In the genomic region with DNA sequence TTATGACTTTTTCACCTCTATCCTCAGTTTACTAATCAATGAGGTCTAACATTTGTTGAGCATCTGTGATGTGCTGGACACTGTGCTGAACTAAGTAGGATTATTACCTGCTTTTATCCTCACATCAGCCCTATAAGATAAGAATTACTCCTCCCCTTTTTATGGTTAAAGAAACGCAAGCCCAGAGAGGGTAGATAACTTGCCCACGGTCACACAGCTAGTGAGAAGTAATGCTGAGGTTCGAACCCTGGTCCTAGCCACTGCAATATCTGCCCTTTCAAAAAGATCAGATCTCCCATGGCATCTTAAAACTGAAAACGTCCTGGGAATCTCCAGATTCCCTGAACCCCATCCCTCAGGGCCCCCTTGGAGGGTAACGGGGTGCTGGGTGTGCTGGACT, we compare ENCODE assay signal across 22 cellular contexts.
DNase-seq lines count a peak whose midpoint lies in the region; ATAC-seq, FAIRE-seq and TF ChIP-seq lines count a peak whose summit lies in the region.
"Had no signal": no experiment of that assay in that cellular context is flagged by ENCODE, and none has a peak within 500 bp of the region (broad histone marks: within the 10 kb centered on the region; RNA-seq: fewer than 3 reads in every experiment).

No MANE protein-coding gene starts in this region.

- no peaks in the 10 kb centered on the region for H3K9me3 Mint-ChIP-seq in activated CD4-positive, alpha-beta T cell treated with anti-CD3 and anti-CD28 coated beads, Interleukin-2, amount 10 ng/mL, durations not matched to agents 24 days and 14 days
- no peaks in the 10 kb centered on the region for H3K9me3 Mint-ChIP-seq in progenitor cell of endocrine pancreas (ENCODE audit: low read depth)
- H3K9me3 Mint-ChIP-seq: CD4-positive, CD25-positive, alpha-beta regulatory T cell had no signal

- no peak for FAIRE-seq in H1 (lab: Jason Lieb, UNC)
- FAIRE-seq: RCC 7860 had no signal

- no peak overlapping the region for H3K14ac ChIP-seq in H1 (ENCODE audit: insufficient read length)

- H3K56ac ChIP-seq in H1 (replicated peaks; ENCODE audit: insufficient read length, low read depth, low read length), result no peak overlapping the region

- H3K4me2 ChIP-seq in H1 (ENCODE audit: insufficient read depth in 1 of 2, low read depth in 2 of 2, low read length in 2 of 2), result no peak overlapping the region

- TF ChIP-seq EP300 in H1 (IDR thresholded peaks at IDR 0.05; ENCODE audit: borderline replicate concordance in 1 of 2, low read depth in 2 of 2, low read length in 2 of 2), result no peak

- TF ChIP-seq CTCF in HEK293 (tag by site-specific recombination; IDR thresholded peaks at IDR 0.05) (no peak), H1 (IDR thresholded peaks at IDR 0.05; ENCODE audit: control extremely low read depth in 1 of 3, insufficient read depth in 1 of 3, low read depth in 1 of 3, low read length in 3 of 3) (no peak), lower lobe of right lung (IDR thresholded peaks at IDR 0.05) (no peak), progenitor cell of endocrine pancreas (IDR thresholded peaks at IDR 0.05; ENCODE audit: unreplicated experiment) (no peak)

- no peak overlapping the region for H3K4ac ChIP-seq in H1 (replicated peaks; ENCODE audit: insufficient read length, low read depth, low read length)

- H3K4me1 Mint-ChIP-seq in activated CD4-positive, alpha-beta T cell treated with anti-CD3 and anti-CD28 coated beads, Interleukin-2, amount 10 ng/mL, durations not matched to agents 24 days and 14 days, result peaks cover 17% of the 10 kb centered on the region
- peaks cover 3% of the 10 kb centered on the region for H3K4me1 Mint-ChIP-seq in progenitor cell of endocrine pancreas (ENCODE audit: low read depth)
- H3K4me1 Mint-ChIP-seq: CD4-positive, CD25-positive, alpha-beta regulatory T cell had no signal

- CTCF ChIA-PET in HEK293 (lab: Yijun Ruan, JAX), result no interaction called here
- CTCF ChIA-PET in H1 (lab: Charles Lee; ENCODE audit: partially characterized antibody), result interaction anchor here (0.9 to 1.2 kb wide), 3 partner anchors 8 to 206 kb away, joined by 3 to 4 read pairs (median 3); no protein-coding TSS in a partner anchor

- TF ChIP-seq RAD21 in H1 (IDR thresholded peaks at IDR 0.05 in 1 of 2, conservative IDR thresholded peaks at IDR 0.05 in 1 of 2; ENCODE audit: low read depth in 2 of 2, low read length in 2 of 2), result no peak

- no peak overlapping the region for H2AFZ ChIP-seq in H1 (ENCODE audit: low read length)

- no peaks in the 10 kb centered on the region for H3K79me2 ChIP-seq in H1 (ENCODE audit: control insufficient read depth in 1 of 2, insufficient read depth in 2 of 2, low read length in 2 of 2)

- no peak overlapping the region for H4K8ac ChIP-seq in H1 (ENCODE audit: extremely low read depth, insufficient read depth, low read length)

- no peak overlapping the region for H3K9ac ChIP-seq in H1 (replicated peaks in 1 of 4; ENCODE audit: extremely low read depth in 1 of 4, low read depth in 3 of 4, low read length in 3 of 4)

- no peak overlapping the region for H3K18ac ChIP-seq in H1 (ENCODE audit: extremely low read depth, low read length)

- H3K27ac Mint-ChIP-seq in activated CD4-positive, alpha-beta T cell treated with anti-CD3 and anti-CD28 coated beads, Interleukin-2, amount 10 ng/mL, durations not matched to agents 24 days and 14 days, result peak overlapping the region; percentile 85
- H3K27ac Mint-ChIP-seq in progenitor cell of endocrine pancreas, result no peak overlapping the region
- H3K27ac Mint-ChIP-seq: CD4-positive, CD25-positive, alpha-beta regulatory T cell had no signal

- H3K27ac ChIP-seq in HEK293 (ENCODE audit: extremely low read depth, low read depth, low read length) (no peak overlapping the region), H1 (ENCODE audit: low read depth, low read length) (no peak overlapping the region), lower lobe of right lung (no peak overlapping the region)

- no peaks in the 10 kb centered on the region for H3K27me3 Mint-ChIP-seq in activated CD4-positive, alpha-beta T cell treated with anti-CD3 and anti-CD28 coated beads, Interleukin-2, amount 10 ng/mL, durations not matched to agents 24 days and 14 days
- H3K27me3 Mint-ChIP-seq in progenitor cell of endocrine pancreas, result peaks cover 11% of the 10 kb centered on the region

- H2AK5ac ChIP-seq in H1 (ENCODE audit: low read depth, low read length), result no peak overlapping the region

- peak; percentile 4 for ATAC-seq in stimulated activated naive CD8-positive, alpha-beta T cell treated with anti-CD3 and anti-CD28 coated beads, Interleukin-15, Interleukin-2, amounts not matched to agents 100 U/mL and 50 U/mL, for 24 hours
- no peak for ATAC-seq in lower lobe of right lung
- ATAC-seq: Right ventricle myocardium inferior had no signal

- no peak overlapping the region for H2BK12ac ChIP-seq in H1 (ENCODE audit: low read depth, low read length)

- H4K20me1 ChIP-seq in H1 (replicated peaks in 1 of 2; ENCODE audit: control insufficient read depth in 1 of 2, insufficient read depth in 2 of 2, low read length in 2 of 2), result no peaks in the 10 kb centered on the region

- no peaks in the 10 kb centered on the region for H3K36me3 ChIP-seq in HEK293 (ENCODE audit: control insufficient read depth in 2 of 2, insufficient read depth in 1 of 2, low read length in 2 of 2)
- no peaks in the 10 kb centered on the region for H3K36me3 ChIP-seq in H1 (ENCODE audit: control insufficient read depth in 2 of 4, insufficient read depth in 4 of 4, low read length in 3 of 4)
- H3K36me3 ChIP-seq in lower lobe of right lung, result no peaks in the 10 kb centered on the region
- H3K36me3 ChIP-seq: BE2C, HAP-1 had no signal

- POLR2A ChIA-PET in HEK293 (lab: Yijun Ruan, JAX) (no interaction called here), H1 (lab: Charles Lee; ENCODE audit: partially characterized antibody) (no interaction called here)

- no peak overlapping the region for H2BK20ac ChIP-seq in H1 (ENCODE audit: low read length)

- no peak overlapping the region for H2BK120ac ChIP-seq in H1 (replicated peaks; ENCODE audit: low read depth, low read length)

- H3K4me3 ChIP-seq in HEK293 (ENCODE audit: low read depth, low read length) (no peak overlapping the region), H1 (ENCODE audit: extremely low read depth in 1 of 4, insufficient read depth in 2 of 4, low read depth in 3 of 4, low read length in 4 of 4) (no peak overlapping the region), lower lobe of right lung (no peak overlapping the region)
- H3K4me3 ChIP-seq: HAP-1 had no signal

- no peak overlapping the region for H3K23ac ChIP-seq in H1 (ENCODE audit: insufficient read length)

- intact Hi-C loops in activated CD4-positive, alpha-beta T cell treated with anti-CD3 and anti-CD28 coated beads, Interleukin-2, amount 10 ng/mL, durations not matched to agents 24 days and 14 days (cut with micrococcal nuclease), result loop anchor here (5.0 kb wide), 1 partner anchor 69 kb away; no protein-coding TSS in a partner anchor
- intact Hi-C loops in lower lobe of right lung (cut with DNase I), result no loop called here

- 0 out of 2 replicates have a peak, but pooled peaks cover 2% of the 10 kb centered on the region for H3K4me1 ChIP-seq in HEK293 (ENCODE audit: control insufficient read depth, insufficient read depth, low read length)
- no peaks in the 10 kb centered on the region for H3K4me1 ChIP-seq in H1 (replicated peaks in 1 of 4; ENCODE audit: control insufficient read depth in 3 of 4, insufficient read depth in 4 of 4, low read length in 3 of 4)
- peaks cover 18% of the 10 kb centered on the region for H3K4me1 ChIP-seq in lower lobe of right lung
- H3K4me1 ChIP-seq: BE2C, HAP-1 had no signal

- DNase-seq in activated CD4-positive, alpha-beta T cell treated with anti-CD3 and anti-CD28 coated beads, Interleukin-2, amount 10 ng/mL, durations not matched to agents 24 days and 14 days, result no peak
- no peak for DNase-seq in activated CD4-positive, alpha-beta T cell treated with anti-CD3 and anti-CD28 coated beads, Interleukin-2, amount 50 U/mL, for 48 hours
- DNase-seq in H1 (ENCODE audit: low read depth in 1 of 2, low spot score in 2 of 2) (no peak), lower lobe of right lung (no peak), progenitor cell of endocrine pancreas (ENCODE audit: low spot score, unreplicated experiment) (no peak)
- no peak for DNase-seq in stimulated activated naive CD8-positive, alpha-beta T cell treated with anti-CD3 and anti-CD28 coated beads, Interleukin-15, Interleukin-2, amounts not matched to agents 100 U/mL and 50 U/mL, for 24 hours
- no peak for DNase-seq in activated CD4-positive, CD25-positive, alpha-beta regulatory T cell treated with anti-CD3 and anti-CD28 coated beads, Interleukin-2, amount 50 U/mL, for 72 hours
- DNase-seq: 8988T; BE2C; Caco-2; CD4-positive, CD25-positive, alpha-beta regulatory T cell; DMS153; GDM1; NCI-H1105; NCI-H2081 treated with DMSO at 0.1 percent for 48 hours; NCI-H446 treated with DMSO at 0.1 percent for 48 hours; NCI-H69; NK-92 treated with Interleukin-12 subunit alpha and Interleukin-12 subunit beta, amount 100 ng/mL, for 24 hours had no signal

- no peak for TF ChIP-seq POLR2A in H1 (IDR thresholded peaks at IDR 0.05; ENCODE audit: control extremely low read depth in 1 of 2, low read depth in 2 of 2, low read length in 2 of 2)

- no peaks in the 10 kb centered on the region for H3K36me3 Mint-ChIP-seq in activated CD4-positive, alpha-beta T cell treated with anti-CD3 and anti-CD28 coated beads, Interleukin-2, amount 10 ng/mL, durations not matched to agents 24 days and 14 days (ENCODE audit: low read depth)
- H3K36me3 Mint-ChIP-seq in progenitor cell of endocrine pancreas (ENCODE audit: insufficient read depth), result no peaks in the 10 kb centered on the region
- H3K36me3 Mint-ChIP-seq: CD4-positive, CD25-positive, alpha-beta regulatory T cell had no signal

- H3K79me1 ChIP-seq in H1 (ENCODE audit: low read depth, low read length), result no peaks in the 10 kb centered on the region

- H2BK15ac ChIP-seq in H1 (ENCODE audit: low read length), result no peak overlapping the region

- no peaks in the 10 kb centered on the region for H3K27me3 ChIP-seq in H1 (replicated peaks in 1 of 4; ENCODE audit: control insufficient read depth in 3 of 4, extremely low read depth in 1 of 4, insufficient read depth in 3 of 4, low read length in 3 of 4)
- no peaks in the 10 kb centered on the region for H3K27me3 ChIP-seq in lower lobe of right lung (ENCODE audit: low read depth)
- H3K27me3 ChIP-seq: BE2C had no signal

- no peak overlapping the region for H4K5ac ChIP-seq in H1 (ENCODE audit: insufficient read length, low read depth, low read length)

- H3K9me3 ChIP-seq in HEK293 (ENCODE audit: control insufficient read depth, insufficient read depth, low read depth, low read length), result no peaks in the 10 kb centered on the region
- H3K9me3 ChIP-seq in H1 (ENCODE audit: insufficient read depth in 2 of 2, low read depth in 1 of 2, low read length in 1 of 2), result no peaks in the 10 kb centered on the region
- no peaks in the 10 kb centered on the region for H3K9me3 ChIP-seq in lower lobe of right lung
- H3K9me3 ChIP-seq: BE2C, Caco-2, HAP-1 had no signal

- no peak overlapping the region for H4K91ac ChIP-seq in H1 (replicated peaks; ENCODE audit: insufficient read length, low read length)

- WGBS in H1 (ENCODE audit: extremely low coverage in 1 of 2, insufficient coverage in 1 of 2, insufficient read length in 1 of 2, insufficient replicate concordance in 2 of 2, low coverage in 1 of 2, low lambda C conversion rate in 2 of 2, missing lambda C conversion rate in 1 of 2), 2 experiments, result 84% methylated on average over 5 of the region's 5 CpGs; no CpG with 5 or more reads in 1 of the 2 experiments

- no peak overlapping the region for H3K4me3 Mint-ChIP-seq in activated CD4-positive, alpha-beta T cell treated with anti-CD3 and anti-CD28 coated beads, Interleukin-2, amount 10 ng/mL, durations not matched to agents 24 days and 14 days
- no peak overlapping the region for H3K4me3 Mint-ChIP-seq in progenitor cell of endocrine pancreas (ENCODE audit: low read depth)
- H3K4me3 Mint-ChIP-seq: CD4-positive, CD25-positive, alpha-beta regulatory T cell had no signal

- no peaks in the 10 kb centered on the region; the same call in 1 of the 2 replicates for H3K23me2 ChIP-seq in H1 (ENCODE audit: low read depth, low read length)

- no peak overlapping the region for H2BK5ac ChIP-seq in H1 (ENCODE audit: low read depth, low read length)
